ENCODE assay signal across 11 cellular contexts in the genomic region with DNA sequence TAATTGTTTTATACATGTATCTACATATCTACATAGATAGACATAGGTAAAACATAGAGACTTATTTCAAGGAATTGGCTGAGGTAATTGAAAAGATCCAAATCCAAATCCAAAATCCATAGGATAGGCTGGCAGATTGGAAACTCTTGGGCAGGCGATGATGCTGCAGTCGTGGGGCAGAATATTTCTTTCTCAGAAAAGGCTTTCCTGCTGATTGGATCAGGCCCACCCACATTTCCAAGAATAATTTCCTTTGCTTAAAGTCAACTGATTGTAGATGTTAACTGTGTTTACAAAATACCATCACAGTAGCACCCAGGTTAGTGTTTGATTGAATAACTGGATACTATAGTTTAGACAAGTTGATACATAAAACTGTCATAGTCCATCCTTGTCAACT.
"Had no signal": no experiment of that assay in that cellular context is flagged by ENCODE, and none has a peak within 500 bp of the region (broad histone marks: within the 10 kb centered on the region; RNA-seq: fewer than 3 reads in every experiment).

No MANE protein-coding gene starts in this region.

- H3K27me3 ChIP-seq: brain microvascular endothelial cell, gastroesophageal sphincter, right atrium auricular region, tibial nerve, vagina had no signal

- DNase-seq: activated CD4-positive, CD25-positive, alpha-beta regulatory T cell treated with anti-CD3 and anti-CD28 coated beads, Interleukin-2, amount 50 U/mL, for 72 hours; activated T-cell treated with anti-CD3 and anti-CD28 coated beads, Interleukin-2, amount 50 U/mL, for 4 hours; brain microvascular endothelial cell; effector memory CD4-positive, alpha-beta T cell; SK-N-SH had no signal

- H3K36me3 ChIP-seq: brain microvascular endothelial cell, gastroesophageal sphincter, right atrium auricular region, tibial nerve, vagina had no signal

- H3K9me3 ChIP-seq: gastroesophageal sphincter, right atrium auricular region, SK-N-SH, tibial nerve, vagina had no signal

- H3K4me3 Mint-ChIP-seq: mesothelial cell of epicardium had no signal

- ATAC-seq: activated T-cell treated with anti-CD3 and anti-CD28 coated beads, Interleukin-2, amount 50 U/mL, for 4 hours; gastroesophageal sphincter had no signal

- H3K4me3 ChIP-seq: gastroesophageal sphincter, right atrium auricular region, skin epidermis, tibial nerve, vagina had no signal

- H3K27ac Mint-ChIP-seq: mesothelial cell of epicardium had no signal

- H3K27ac ChIP-seq: brain microvascular endothelial cell, gastroesophageal sphincter, right atrium auricular region, tibial nerve, vagina had no signal
